ENCODE assay signal across 17 cellular contexts in the genomic region with DNA sequence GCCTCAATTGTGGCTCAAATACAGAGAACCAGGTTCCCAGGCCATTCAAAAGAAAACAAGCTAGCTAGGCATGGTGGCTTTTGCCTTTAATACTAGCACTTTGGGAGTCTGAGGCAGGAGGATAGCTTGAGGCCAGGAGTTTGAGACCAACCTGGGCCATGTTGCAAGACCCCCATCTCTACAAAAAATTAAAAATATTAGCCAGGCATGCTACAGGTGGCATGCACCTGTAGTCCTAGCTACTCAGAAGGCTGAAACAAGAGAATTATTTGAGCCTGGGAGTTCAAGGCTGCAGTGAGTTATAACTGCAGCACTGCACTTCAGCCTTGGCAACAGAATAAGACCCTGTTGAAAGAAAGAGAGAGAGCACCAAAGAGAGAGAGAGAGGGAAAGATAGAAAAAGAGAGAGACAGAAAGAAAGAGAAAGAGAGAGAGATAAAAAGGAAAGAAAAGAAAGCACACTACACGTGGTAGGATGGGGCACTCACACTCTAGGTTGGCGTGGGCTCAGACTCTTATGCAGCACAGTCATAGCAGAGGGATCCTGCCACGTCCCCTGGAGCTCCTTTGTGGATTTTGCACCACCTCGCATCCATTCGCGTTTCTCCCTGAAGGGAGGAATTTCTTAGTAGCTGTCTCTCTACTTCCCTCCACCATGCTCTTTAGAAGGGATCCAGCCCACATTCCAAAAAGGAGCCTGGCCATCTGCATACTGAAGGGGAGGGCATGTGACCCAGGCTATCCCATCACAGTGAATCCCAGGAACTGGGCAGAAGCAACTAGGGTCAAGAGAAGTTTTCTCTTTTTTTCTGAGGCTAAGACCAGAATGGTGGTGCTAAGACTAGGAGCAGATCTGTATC.
"Had no signal": no experiment of that assay in that cellular context is flagged by ENCODE, and none has a peak within 500 bp of the region (broad histone marks: within the 10 kb centered on the region; RNA-seq: fewer than 3 reads in every experiment).

No MANE protein-coding gene starts in this region.

- H3K27ac ChIP-seq: esophagus squamous epithelium, parathyroid adenoma, prostate gland, right lobe of liver, tibial artery, upper lobe of right lung had no signal

- H3K36me3 ChIP-seq: esophagus squamous epithelium, prostate gland, right lobe of liver, tibial artery, upper lobe of right lung had no signal

- H3K4me1 ChIP-seq: esophagus squamous epithelium, parathyroid adenoma, prostate gland, right lobe of liver, tibial artery, upper lobe of right lung had no signal

- H3K36me3 Mint-ChIP-seq: stimulated activated effector memory CD8-positive, alpha-beta T cell treated with anti-CD3 and anti-CD28 coated beads, Interleukin-12 subunit alpha, Interleukin-12 subunit beta, amount 100 ng/mL, for 72 hours had no signal

- H3K4me3 ChIP-seq: esophagus squamous epithelium, lung, prostate gland, right lobe of liver, tibial artery, upper lobe of right lung had no signal

- H3K27ac Mint-ChIP-seq: naive thymus-derived CD4-positive, alpha-beta T cell; stimulated activated effector memory CD8-positive, alpha-beta T cell treated with anti-CD3 and anti-CD28 coated beads, Interleukin-12 subunit alpha, Interleukin-12 subunit beta, amount 100 ng/mL, for 72 hours had no signal

- H3K9me3 ChIP-seq: prostate gland, right lobe of liver, tibial artery, upper lobe of right lung had no signal

- H3K9ac ChIP-seq: parathyroid adenoma had no signal

- H3K4me1 Mint-ChIP-seq: stimulated activated effector memory CD8-positive, alpha-beta T cell treated with anti-CD3 and anti-CD28 coated beads, Interleukin-12 subunit alpha, Interleukin-12 subunit beta, amount 100 ng/mL, for 72 hours had no signal

- H3K9me3 Mint-ChIP-seq: nephron progenitor cell; stimulated activated effector memory CD8-positive, alpha-beta T cell treated with anti-CD3 and anti-CD28 coated beads, Interleukin-12 subunit alpha, Interleukin-12 subunit beta, amount 100 ng/mL, for 72 hours had no signal

- H3K27me3 ChIP-seq: esophagus squamous epithelium, right lobe of liver, tibial artery had no signal

- DNase-seq: esophagus squamous epithelium; foreskin fibroblast; left colon; left ventricle myocardium superior; mesenchymal stem cell; naive thymus-derived CD4-positive, alpha-beta T cell; nephron progenitor cell; right lobe of liver; stimulated activated CD4-positive, alpha-beta T cell treated with anti-CD3 and anti-CD28 coated beads, Interleukin-4, amount 100 ng/mL, for 1 hour; stimulated activated CD8-positive, alpha-beta memory T cell treated with anti-CD3 and anti-CD28 coated beads, Interleukin-4, amount 100 ng/mL, for 48 hours; stimulated activated naive CD8-positive, alpha-beta T cell treated with anti-CD3 and anti-CD28 coated beads, Interleukin-15, Interleukin-2, amounts not matched to agents 100 U/mL and 50 U/mL, for 24 hours; tibial artery; upper lobe of right lung had no signal

- ATAC-seq: left ventricle myocardium superior; naive thymus-derived CD4-positive, alpha-beta T cell; right lobe of liver; stimulated activated effector memory CD8-positive, alpha-beta T cell treated with anti-CD3 and anti-CD28 coated beads, Interleukin-12 subunit alpha, Interleukin-12 subunit beta, amount 100 ng/mL, for 72 hours; stimulated activated naive CD8-positive, alpha-beta T cell treated with anti-CD3 and anti-CD28 coated beads, Interleukin-15, Interleukin-2, amounts not matched to agents 100 U/mL and 50 U/mL, for 24 hours; upper lobe of right lung had no signal

- H3K4me3 Mint-ChIP-seq: naive thymus-derived CD4-positive, alpha-beta T cell; stimulated activated effector memory CD8-positive, alpha-beta T cell treated with anti-CD3 and anti-CD28 coated beads, Interleukin-12 subunit alpha, Interleukin-12 subunit beta, amount 100 ng/mL, for 72 hours had no signal
